Comparison of ENCODE assay signal across 8 cellular contexts in the genomic region with DNA sequence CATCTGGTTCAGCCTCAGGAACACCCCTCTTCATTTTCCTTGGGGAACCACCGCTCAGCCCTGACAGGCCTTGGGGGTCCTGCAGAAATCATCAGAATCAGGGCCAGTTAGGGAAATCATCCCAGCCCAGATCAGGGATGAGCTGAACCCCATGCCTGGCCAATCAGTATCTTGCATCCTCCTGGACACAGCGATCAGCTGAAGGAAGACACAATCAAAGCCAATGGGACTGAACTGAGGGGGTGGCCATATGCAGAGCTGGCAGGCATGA.
"Had no signal": no experiment of that assay in that cellular context is flagged by ENCODE, and none has a peak within 500 bp of the region (broad histone marks: within the 10 kb centered on the region; RNA-seq: fewer than 3 reads in every experiment).

No MANE protein-coding gene starts in this region.

- DNase-seq: GM23248, GOT3, HFFc6 had no signal

- H3K9me3 Mint-ChIP-seq: IgD-negative memory B cell had no signal

- H3K4me1 Mint-ChIP-seq: IgD-negative memory B cell had no signal

- H3K36me3 ChIP-seq: HAP-1 had no signal

- H3K9me3 ChIP-seq: HAP-1 had no signal

- H3K4me1 ChIP-seq: HAP-1 had no signal

- H3K4me3 Mint-ChIP-seq: HFFc6 had no signal

- H3K27ac Mint-ChIP-seq: HFFc6 had no signal

- H3K36me3 Mint-ChIP-seq: IgD-negative memory B cell had no signal

- H3K27ac ChIP-seq: GM23248, HL-60 had no signal

- ATAC-seq: HCT116, HepG2 had no signal

- H3K4me3 ChIP-seq: GM23248, HAP-1 had no signal
